1 cellular context compared by ENCODE assay signal in genomic region chr9:714675-715074, GRCh38.
TF ChIP-seq lines count a peak whose summit lies in the region.

No MANE protein-coding gene starts in this region.

TF ChIP-seq in SK-N-SH, 30 proteins besides CTCF, POLR2A, EP300 and RAD21 (continued from another document):
- TF ChIP-seq REST (IDR thresholded peaks at IDR 0.05; ENCODE audit: low read depth, low read length) (no peak), GATA2 (CRISPR knock-in tag; IDR thresholded peaks at IDR 0.05) (no peak), ELF1 (IDR thresholded peaks at IDR 0.05) (no peak), IRF3 (IDR thresholded peaks at IDR 0.05; ENCODE audit: low read depth, low read length) (no peak), TEAD4 (IDR thresholded peaks at IDR 0.05; ENCODE audit: borderline replicate concordance, insufficient read depth) (no peak), RXRA (IDR thresholded peaks at IDR 0.05; ENCODE audit: borderline replicate concordance, low read depth) (no peak), NRF1 (IDR thresholded peaks at IDR 0.05; ENCODE audit: low read depth, low read length) (no peak)
